ENCODE assay signal across 1 cellular context in genomic region chr9:94096819-94097577, GRCh38.
TF ChIP-seq lines count a peak whose summit lies in the region.

No MANE protein-coding gene starts in this region.

TF ChIP-seq in HCT116, 20 proteins besides CTCF, POLR2A, EP300 and RAD21 (continued from another document):
- TF ChIP-seq REST (IDR thresholded peaks at IDR 0.05; ENCODE audit: low read depth) (no peak), EZH2phosphoT487 (IDR thresholded peaks at IDR 0.05; ENCODE audit: borderline replicate concordance) (no peak), ZFX (IDR thresholded peaks at IDR 0.05) (no peak), ZBTB33 (IDR thresholded peaks at IDR 0.05; ENCODE audit: extremely low read depth, insufficient replicate concordance, low read length) (no peak), SP1 (IDR thresholded peaks at IDR 0.05; ENCODE audit: low read depth) (peak; percentile 50), MAX (IDR thresholded peaks at IDR 0.05) (peak; percentile 34; the same call in 1 of the 2 replicates), CEBPB (IDR thresholded peaks at IDR 0.05; ENCODE audit: low read depth) (no peak), ELF1 (IDR thresholded peaks at IDR 0.05; ENCODE audit: borderline replicate concordance, low read depth) (no peak), FOSL1 (IDR thresholded peaks at IDR 0.05; ENCODE audit: low read depth) (peak; percentile 72), JUND (IDR thresholded peaks at IDR 0.05) (peak; percentile 64), ATF3 (IDR thresholded peaks at IDR 0.05) (no peak), TCF7L2 (IDR thresholded peaks at IDR 0.05; ENCODE audit: borderline replicate concordance, extremely low read depth, insufficient read depth, insufficient read length) (no peak), SRF (IDR thresholded peaks at IDR 0.05; ENCODE audit: low read depth) (no peak)
